ENCODE assay signal across 10 cellular contexts in the genomic region with DNA sequence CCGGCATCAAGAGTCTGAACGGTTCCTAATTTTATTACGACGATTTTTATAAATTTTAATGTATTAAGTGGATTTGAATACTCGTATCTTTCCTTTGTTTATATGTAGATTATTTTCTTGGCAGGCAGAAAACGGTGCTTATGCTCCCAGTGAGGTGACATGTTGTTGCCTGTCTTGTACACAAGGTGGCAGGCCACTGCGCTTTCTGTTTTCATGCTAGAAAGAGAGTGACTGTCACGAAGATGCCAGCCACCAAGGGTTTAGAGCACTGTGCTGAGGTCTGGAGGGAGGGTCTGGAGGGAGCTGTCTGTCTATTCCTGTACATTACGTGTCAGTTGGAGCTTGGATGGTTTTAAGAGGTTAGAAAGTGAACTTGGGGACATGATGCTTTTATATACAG.
DNase-seq lines count a peak whose midpoint lies in the region; ATAC-seq and TF ChIP-seq lines count a peak whose summit lies in the region.
"Had no signal": no experiment of that assay in that cellular context is flagged by ENCODE, and none has a peak within 500 bp of the region (broad histone marks: within the 10 kb centered on the region; RNA-seq: fewer than 3 reads in every experiment).

No MANE protein-coding gene starts in this region.

- H3K4me1 ChIP-seq in sigmoid colon, result no peaks in the 10 kb centered on the region

- no peak overlapping the region for H3K4me3 ChIP-seq in sigmoid colon

- no peak for TF ChIP-seq POLR2A in sigmoid colon (IDR thresholded peaks at IDR 0.05)

- H3K4me3 Mint-ChIP-seq in WTC11, result no peak overlapping the region
- H3K4me3 Mint-ChIP-seq in effector memory CD8-positive, alpha-beta T cell, result no peak overlapping the region
- no peak overlapping the region for H3K4me3 Mint-ChIP-seq in neural crest cell
- H3K4me3 Mint-ChIP-seq: activated naive CD4-positive, alpha-beta T cell treated with anti-CD3 and anti-CD28 coated beads, Interleukin-2, amount 50 U/mL, for 24 hours; stimulated activated naive CD8-positive, alpha-beta T cell treated with anti-CD3 and anti-CD28 coated beads, Interleukin-15, Interleukin-2, amounts not matched to agents 100 ng/mL and 50 ng/mL, for 24 hours had no signal

- H3K27me3 ChIP-seq in sigmoid colon, result no peaks in the 10 kb centered on the region

- peak; percentile 54 for DNase-seq in G401 (ENCODE audit: low spot score)
- peak; percentile 62 for DNase-seq in M059J (ENCODE audit: low read depth)
- peak; percentile 32 for DNase-seq in WTC11 (ENCODE audit: low spot score)
- peak; percentile 16 to 18 (median 17) for DNase-seq in effector memory CD8-positive, alpha-beta T cell
- DNase-seq in neural crest cell (ENCODE audit: low read depth, low spot score), result no peak
- no peak for DNase-seq in sigmoid colon

- POLR2A ChIA-PET in WTC11 (lab: Charles Lee), result no interaction called here

- ATAC-seq in GM21447 (IDR thresholded peaks at IDR 0.05; ENCODE audit: unreplicated experiment) (peak; percentile 53), WTC11 (peak; percentile 60; the same call in 1 of the 2 replicates), GM18520 (IDR thresholded peaks at IDR 0.05; ENCODE audit: unreplicated experiment) (no peak)
- peak; percentile 37 for ATAC-seq in effector memory CD8-positive, alpha-beta T cell (replicated peaks)

- WGBS in sigmoid colon, 2 donors, result 57 to 62% methylated on average over 9 of the region's 9 CpGs

- H3K27me3 Mint-ChIP-seq in WTC11 (ENCODE audit: low read depth) (no peaks in the 10 kb centered on the region), neural crest cell (ENCODE audit: low read depth) (no peaks in the 10 kb centered on the region)
- H3K27me3 Mint-ChIP-seq in effector memory CD8-positive, alpha-beta T cell, result peaks cover 16 to 41% of the 10 kb centered on the region in 2 donors

- H3K36me3 Mint-ChIP-seq in WTC11 (peaks cover 5% of the 10 kb centered on the region), neural crest cell (ENCODE audit: low read depth) (no peaks in the 10 kb centered on the region)
- peaks cover 2% of the 10 kb centered on the region for H3K36me3 Mint-ChIP-seq in effector memory CD8-positive, alpha-beta T cell (ENCODE audit: insufficient read depth)
- H3K36me3 Mint-ChIP-seq: activated naive CD4-positive, alpha-beta T cell treated with anti-CD3 and anti-CD28 coated beads, Interleukin-2, amount 50 U/mL, for 24 hours had no signal

- H3K27ac ChIP-seq in sigmoid colon, result no peak overlapping the region

- CTCF ChIA-PET in WTC11 (lab: Charles Lee), result no interaction called here

- H3K27ac Mint-ChIP-seq in WTC11, result no peak overlapping the region
- no peak overlapping the region for H3K27ac Mint-ChIP-seq in effector memory CD8-positive, alpha-beta T cell
- no peak overlapping the region for H3K27ac Mint-ChIP-seq in neural crest cell (ENCODE audit: unreplicated experiment)
- H3K27ac Mint-ChIP-seq: activated naive CD4-positive, alpha-beta T cell treated with anti-CD3 and anti-CD28 coated beads, Interleukin-2, amount 50 U/mL, for 24 hours; stimulated activated naive CD8-positive, alpha-beta T cell treated with anti-CD3 and anti-CD28 coated beads, Interleukin-15, Interleukin-2, amounts not matched to agents 100 ng/mL and 50 ng/mL, for 24 hours had no signal

- in situ Hi-C loops in G401 (cut with HindIII; ENCODE audit: low sequenced_read_pairs), result no loop called here

- H3K4me1 Mint-ChIP-seq in WTC11, result peaks cover 25% of the 10 kb centered on the region
- peaks cover 3 to 4% of the 10 kb centered on the region in 2 donors for H3K4me1 Mint-ChIP-seq in effector memory CD8-positive, alpha-beta T cell (ENCODE audit: low read depth in 2 of 2)
- peaks cover 15% of the 10 kb centered on the region for H3K4me1 Mint-ChIP-seq in neural crest cell

- TF ChIP-seq CTCF in WTC11 (IDR thresholded peaks at IDR 0.05) (no peak; the same call in 1 of the 2 replicates), neural crest cell (conservative IDR thresholded peaks at IDR 0.05) (peak; percentile 60), sigmoid colon (IDR thresholded peaks at IDR 0.05) (peak in 1 of 4 experiments; percentile 22)

- no peaks in the 10 kb centered on the region for H3K36me3 ChIP-seq in sigmoid colon

- no peak for TF ChIP-seq EP300 in sigmoid colon (IDR thresholded peaks at IDR 0.05)

- intact Hi-C loops in sigmoid colon (cut with DNase I), result no loop called here

- H3K9me3 Mint-ChIP-seq in WTC11 (no peaks in the 10 kb centered on the region), neural crest cell (peaks cover 2% of the 10 kb centered on the region)
- no peaks in the 10 kb centered on the region for H3K9me3 Mint-ChIP-seq in effector memory CD8-positive, alpha-beta T cell
- H3K9me3 Mint-ChIP-seq: activated naive CD4-positive, alpha-beta T cell treated with anti-CD3 and anti-CD28 coated beads, Interleukin-2, amount 50 U/mL, for 24 hours; stimulated activated naive CD8-positive, alpha-beta T cell treated with anti-CD3 and anti-CD28 coated beads, Interleukin-15, Interleukin-2, amounts not matched to agents 100 ng/mL and 50 ng/mL, for 24 hours had no signal

- H3K9me3 ChIP-seq in sigmoid colon, result no peaks in the 10 kb centered on the region

TF ChIP-seq in WTC11, 78 proteins besides CTCF, POLR2A, EP300 and RAD21:
- TF ChIP-seq FOXJ3 (CRISPR knock-in tag; IDR thresholded peaks at IDR 0.05; ENCODE audit: borderline replicate concordance), result no peak
- TF ChIP-seq, protein P1, sequence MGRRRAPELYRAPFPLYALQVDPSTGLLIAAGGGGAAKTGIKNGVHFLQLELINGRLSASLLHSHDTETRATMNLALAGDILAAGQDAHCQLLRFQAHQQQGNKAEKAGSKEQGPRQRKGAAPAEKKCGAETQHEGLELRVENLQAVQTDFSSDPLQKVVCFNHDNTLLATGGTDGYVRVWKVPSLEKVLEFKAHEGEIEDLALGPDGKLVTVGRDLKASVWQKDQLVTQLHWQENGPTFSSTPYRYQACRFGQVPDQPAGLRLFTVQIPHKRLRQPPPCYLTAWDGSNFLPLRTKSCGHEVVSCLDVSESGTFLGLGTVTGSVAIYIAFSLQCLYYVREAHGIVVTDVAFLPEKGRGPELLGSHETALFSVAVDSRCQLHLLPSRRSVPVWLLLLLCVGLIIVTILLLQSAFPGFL (CRISPR knock-in tag; IDR thresholded peaks at IDR 0.05; ENCODE audit: borderline replicate concordance), result no peak
- no peak for TF ChIP-seq ZNF423 (CRISPR knock-in tag; IDR thresholded peaks at IDR 0.05)
- TF ChIP-seq, protein P2, sequence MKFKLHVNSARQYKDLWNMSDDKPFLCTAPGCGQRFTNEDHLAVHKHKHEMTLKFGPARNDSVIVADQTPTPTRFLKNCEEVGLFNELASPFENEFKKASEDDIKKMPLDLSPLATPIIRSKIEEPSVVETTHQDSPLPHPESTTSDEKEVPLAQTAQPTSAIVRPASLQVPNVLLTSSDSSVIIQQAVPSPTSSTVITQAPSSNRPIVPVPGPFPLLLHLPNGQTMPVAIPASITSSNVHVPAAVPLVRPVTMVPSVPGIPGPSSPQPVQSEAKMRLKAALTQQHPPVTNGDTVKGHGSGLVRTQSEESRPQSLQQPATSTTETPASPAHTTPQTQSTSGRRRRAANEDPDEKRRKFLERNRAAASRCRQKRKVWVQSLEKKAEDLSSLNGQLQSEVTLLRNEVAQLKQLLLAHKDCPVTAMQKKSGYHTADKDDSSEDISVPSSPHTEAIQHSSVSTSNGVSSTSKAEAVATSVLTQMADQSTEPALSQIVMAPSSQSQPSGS (CRISPR knock-in tag; IDR thresholded peaks at IDR 0.05; ENCODE audit: borderline replicate concordance, low read depth), result no peak
- TF ChIP-seq USF1 (CRISPR knock-in tag; IDR thresholded peaks at IDR 0.05), result no peak
- no peak for TF ChIP-seq ZNF263 (CRISPR knock-in tag; IDR thresholded peaks at IDR 0.05; ENCODE audit: low read depth)
- no peak for TF ChIP-seq PRDM15 (CRISPR knock-in tag; IDR thresholded peaks at IDR 0.05)

Comparison
In these comparisons a context has a peak if more than half of its experiments do, and no peak if none do; other contexts are left out.
1. DNase-seq: peak in G401 (single experiment), M059J (single experiment), WTC11 (single experiment) and effector memory CD8-positive, alpha-beta T cell (3 of 3); none in neural crest cell (single experiment) and sigmoid colon (single experiment).